Comparison of ENCODE assay signal across 26 cellular contexts in the genomic region with DNA sequence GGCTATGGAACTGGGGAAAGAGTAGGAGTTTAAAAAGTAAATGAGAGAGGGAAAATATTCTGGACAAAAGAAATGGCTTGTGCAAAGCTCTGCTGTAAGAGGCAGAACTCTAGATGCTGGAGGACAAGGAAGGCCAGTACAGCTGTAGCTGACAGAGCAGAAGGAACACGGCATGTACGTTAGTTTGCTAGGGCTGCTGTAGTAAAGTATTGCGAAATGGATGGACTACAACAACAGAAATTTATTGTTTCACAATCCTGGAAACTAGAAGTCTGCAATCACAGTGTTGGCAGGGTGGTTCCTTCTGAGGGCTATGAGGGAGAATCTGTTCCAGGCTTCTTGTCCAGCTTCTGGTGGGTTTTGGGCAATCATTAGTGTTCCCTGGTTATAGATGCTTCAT.
A peak's percentile ranks its signal among the peaks of the same experiment; 100 is the strongest.
DNase-seq lines count a peak whose midpoint lies in the region; ATAC-seq and TF ChIP-seq lines count a peak whose summit lies in the region.
"Had no signal": no experiment of that assay in that cellular context is flagged by ENCODE, and none has a peak within 500 bp of the region (broad histone marks: within the 10 kb centered on the region; RNA-seq: fewer than 3 reads in every experiment).

No MANE protein-coding gene starts in this region.

- no peaks in the 10 kb centered on the region for H3K4me1 ChIP-seq in mucosa of descending colon (ENCODE audit: low read depth)
- H3K4me1 ChIP-seq: foreskin keratinocyte, Peyer's patch had no signal

- H3K9me3 ChIP-seq in mucosa of descending colon: no peaks in the 10 kb centered on the region
- H3K9me3 ChIP-seq: Peyer's patch, SK-N-SH, tibial nerve had no signal

- no peaks in the 10 kb centered on the region for H3K36me3 ChIP-seq in mucosa of descending colon (ENCODE audit: low read depth)
- H3K36me3 ChIP-seq: neural progenitor cell, Peyer's patch, tibial nerve had no signal

- intact Hi-C loops in mucosa of descending colon (cut with DNase I, micrococcal nuclease): no loop called here

- peak; percentile 80 for DNase-seq in AG10803 (ENCODE audit: low read depth)
- peak; percentile 76 for DNase-seq in MV-4-11 (lab: John Stamatoyannopoulos, UW)
- peak; percentile 85 for DNase-seq in fibroblast of gingiva (ENCODE audit: low read depth)
- DNase-seq in mucosa of descending colon: no peak
- DNase-seq in activated CD4-positive, alpha-beta T cell treated with anti-CD3 and anti-CD28 coated beads, Interleukin-2, amount 50 U/mL, for 48 hours: no peak
- no peak for DNase-seq in NCI-H446 (lab: John Stamatoyannopoulos, UW)
- no peak for DNase-seq in activated CD4-positive, CD25-positive, alpha-beta regulatory T cell (lab: John Stamatoyannopoulos, UW)
- DNase-seq: ACHN; activated CD4-positive, alpha-beta T cell treated with anti-CD3 and anti-CD28 coated beads for 1 hour; activated effector memory CD4-positive, alpha-beta T cell treated with Interleukin-2 at 50 U/mL for 16 hours; amniotic stem cell; CD8-positive, alpha-beta memory T cell; DMS79; effector CD8-positive, alpha-beta T cell; foreskin keratinocyte; H7; KBM-7; NCI-H1417 treated with DMSO at 0.1 percent for 48 hours; NCI-H774; Peyer's patch; SK-N-SH; stimulated activated naive B cell treated with anti-CD40 and anti-IgM and Interleukin-4, amounts not matched to agents 10 μg/mL and 1 μg/mL and 100 μg/mL, for 72 hours; T1000 had no signal

- TF ChIP-seq CTCF in AG10803 (conservative IDR thresholded peaks at IDR 0.05; ENCODE audit: low read length) (no peak), mucosa of descending colon (IDR thresholded peaks at IDR 0.05) (no peak)

- H3K4me3 ChIP-seq in AG10803 (ENCODE audit: low read length): no peak overlapping the region
- H3K4me3 ChIP-seq in mucosa of descending colon: no peak overlapping the region
- H3K4me3 ChIP-seq: neural progenitor cell, Peyer's patch, tibial nerve had no signal

- peak; percentile 28 for ATAC-seq in mucosa of descending colon
- no peak for ATAC-seq in HG03280 (IDR thresholded peaks at IDR 0.05; ENCODE audit: unreplicated experiment)
- ATAC-seq: foreskin keratinocyte; stimulated activated naive B cell treated with anti-CD40 and anti-IgM and Interleukin-4, amounts not matched to agents 10 μg/mL and 1 μg/mL and 100 μg/mL, for 72 hours had no signal

Comparison
In these comparisons a context has a peak if more than half of its experiments do, and no peak if none do; other contexts are left out.
1. DNase-seq: peak in AG10803 (single experiment), MV-4-11 (single experiment) and fibroblast of gingiva (single experiment); none in mucosa of descending colon (0 of 3), activated CD4-positive, alpha-beta T cell treated with anti-CD3 and anti-CD28 coated beads, Interleukin-2, amount 50 U/mL, for 48 hours (0 of 2), NCI-H446 (0 of 2) and activated CD4-positive, CD25-positive, alpha-beta regulatory T cell (0 of 4).